Comparison of ENCODE assay signal across 8 cellular contexts in the genomic region with DNA sequence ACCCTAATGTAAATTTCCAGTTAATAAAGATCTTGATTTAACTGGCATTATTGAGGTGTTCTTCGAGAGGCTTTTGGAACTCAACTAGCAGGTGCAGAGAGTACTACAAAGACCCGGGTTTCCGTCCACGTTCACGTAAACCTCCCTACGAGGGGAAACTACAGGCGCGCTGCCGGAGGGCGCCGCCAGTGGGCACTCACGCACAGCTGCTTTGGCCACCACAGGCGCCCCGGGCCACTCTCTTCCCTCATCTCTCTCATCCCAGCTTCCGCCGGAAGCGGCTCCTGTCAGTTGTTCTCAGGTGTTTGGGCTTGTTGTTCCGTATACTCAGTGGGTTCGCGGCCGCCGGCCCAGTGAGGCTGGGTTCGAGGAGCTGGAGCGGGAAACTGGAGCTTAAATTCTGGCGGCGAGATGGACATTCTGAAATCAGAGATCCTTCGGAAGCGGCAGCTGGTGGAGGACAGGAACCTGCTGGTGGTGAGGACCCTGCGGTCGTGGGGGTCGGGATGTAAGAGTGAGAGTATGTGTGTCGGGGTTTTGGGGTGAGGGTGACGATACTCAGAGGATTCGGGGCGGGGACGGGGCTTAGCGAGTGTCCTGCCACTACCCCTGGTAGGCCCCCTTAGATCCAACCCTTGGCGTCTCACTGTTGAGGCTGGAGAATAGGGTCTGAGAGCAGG. TPM values are rescaled to one million over a fixed set of nuclear protein-coding genes. Genes with fewer than 3 reads are reported as not detected.
DNase-seq lines count a peak whose midpoint lies in the region; TF ChIP-seq lines count a peak whose summit lies in the region.

A gene with protein sequence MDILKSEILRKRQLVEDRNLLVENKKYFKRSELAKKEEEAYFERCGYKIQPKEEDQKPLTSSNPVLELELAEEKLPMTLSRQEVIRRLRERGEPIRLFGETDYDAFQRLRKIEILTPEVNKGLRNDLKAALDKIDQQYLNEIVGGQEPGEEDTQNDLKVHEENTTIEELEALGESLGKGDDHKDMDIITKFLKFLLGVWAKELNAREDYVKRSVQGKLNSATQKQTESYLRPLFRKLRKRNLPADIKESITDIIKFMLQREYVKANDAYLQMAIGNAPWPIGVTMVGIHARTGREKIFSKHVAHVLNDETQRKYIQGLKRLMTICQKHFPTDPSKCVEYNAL (plus strand): TSS at position 290 of the 680 bp plus-strand sequence. CDS start 122 bp downstream, at position 412.

- H3K27me3 Mint-ChIP-seq in nephron (ENCODE audit: low read depth): peaks cover 19% of the 10 kb centered on the region
- H3K27me3 Mint-ChIP-seq in stimulated activated naive CD8-positive, alpha-beta T cell treated with anti-CD3 and anti-CD28 coated beads, Interleukin-15, Interleukin-2, amounts not matched to agents 100 ng/mL and 50 ng/mL, for 24 hours: peaks cover 10% of the 10 kb centered on the region

- peaks cover 3% of the 10 kb centered on the region; the same call in 1 of the 2 replicates for H3K4me1 ChIP-seq in HAP-1

- H3K27ac Mint-ChIP-seq in nephron: peak within 1 kb of the TSS; percentile 68 to 85 (median 73)
- H3K27ac Mint-ChIP-seq in stimulated activated naive CD8-positive, alpha-beta T cell treated with anti-CD3 and anti-CD28 coated beads, Interleukin-15, Interleukin-2, amounts not matched to agents 100 ng/mL and 50 ng/mL, for 24 hours: peak within 1 kb of the TSS; percentile 99

- H3K4me1 Mint-ChIP-seq in nephron: peaks cover 20% of the 10 kb centered on the region
- peaks cover 34% of the 10 kb centered on the region for H3K4me1 Mint-ChIP-seq in stimulated activated naive CD8-positive, alpha-beta T cell treated with anti-CD3 and anti-CD28 coated beads, Interleukin-15, Interleukin-2, amounts not matched to agents 100 ng/mL and 50 ng/mL, for 24 hours (ENCODE audit: low read depth)

- peak; percentile 99 for TF ChIP-seq CTCF in fibroblast of the aortic adventitia (IDR thresholded peaks at IDR 0.05; ENCODE audit: insufficient read depth, low read length)
- TF ChIP-seq CTCF in nephron (IDR thresholded peaks at IDR 0.05; ENCODE audit: unreplicated experiment in 3 of 3): peak; percentile 97 to 99 (median 99)

- H3K9me3 ChIP-seq in HAP-1 (no peaks in the 10 kb centered on the region), MG63 (no peaks in the 10 kb centered on the region)

- no peaks in the 10 kb centered on the region for H3K9me3 Mint-ChIP-seq in nephron
- no peaks in the 10 kb centered on the region for H3K9me3 Mint-ChIP-seq in stimulated activated naive CD8-positive, alpha-beta T cell treated with anti-CD3 and anti-CD28 coated beads, Interleukin-15, Interleukin-2, amounts not matched to agents 100 ng/mL and 50 ng/mL, for 24 hours

- no peaks in the 10 kb centered on the region for H3K36me3 ChIP-seq in HAP-1 (replicated peaks)
- H3K36me3 ChIP-seq in MG63: no peaks in the 10 kb centered on the region

- DNase-seq in GF-D8 (lab: John Stamatoyannopoulos, UW) (peak; percentile 71), HAP-1 (ENCODE audit: low spot score in 2 of 2) (peak; percentile 86 to 95), MG63 (peak; percentile 92), SHP77 treated with DMSO at 0.1 percent for 48 hours (lab: John Stamatoyannopoulos, UW) (peak; percentile 82), fibroblast of the aortic adventitia (ENCODE audit: low read depth) (peak; percentile 94)
- DNase-seq in activated effector memory CD4-positive, alpha-beta T cell treated with anti-CD3 and anti-CD28 coated beads, Interleukin-2, amount 50 U/mL, for 16 hours: peak; percentile 98

- no peaks in the 10 kb centered on the region for H3K36me3 Mint-ChIP-seq in nephron (ENCODE audit: low read depth)
- peaks cover 8% of the 10 kb centered on the region for H3K36me3 Mint-ChIP-seq in stimulated activated naive CD8-positive, alpha-beta T cell treated with anti-CD3 and anti-CD28 coated beads, Interleukin-15, Interleukin-2, amounts not matched to agents 100 ng/mL and 50 ng/mL, for 24 hours (ENCODE audit: low read depth)

- peak within 1 kb of the TSS; percentile 83 for H3K4me3 ChIP-seq in HAP-1
- H3K4me3 ChIP-seq in MG63: peak within 1 kb of the TSS; percentile 91
- H3K4me3 ChIP-seq in fibroblast of the aortic adventitia (ENCODE audit: low read depth, low read length): peak within 1 kb of the TSS; percentile 99

- in situ Hi-C loops in HAP-1 (cut with MboI; ENCODE audit: low sequenced_read_pairs): no loop called here

- peaks cover 16% of the 10 kb centered on the region for H3K27me3 ChIP-seq in HAP-1 (ENCODE audit: low read depth)
- H3K27me3 ChIP-seq in MG63: peaks cover 14% of the 10 kb centered on the region

- H3K4me3 Mint-ChIP-seq in nephron: peak within 1 kb of the TSS; percentile 100
- peak within 1 kb of the TSS; percentile 100 for H3K4me3 Mint-ChIP-seq in stimulated activated naive CD8-positive, alpha-beta T cell treated with anti-CD3 and anti-CD28 coated beads, Interleukin-15, Interleukin-2, amounts not matched to agents 100 ng/mL and 50 ng/mL, for 24 hours

RNA-seq across cellular contexts. Expression of the gene that starts here (rescaled TPM):
- 18.3 and 23.8 TPM in 2 replicates for total RNA-seq in MG63 (2014; rRNA removed; shearing (Covaris generic); ENCODE audit: low replicate concordance)
- total RNA-seq in fibroblast of the aortic adventitia (ENCODE audit: low replicate concordance): 37.0 and 89.4 TPM in 2 replicates

Comparison
In these comparisons a context has a peak if more than half of its experiments do, and no peak if none do; other contexts are left out.
1. Peak in every context shown above with its lines: DNase-seq and H3K4me3 ChIP-seq.